ENCODE assay signal across 17 cellular contexts in the genomic region with DNA sequence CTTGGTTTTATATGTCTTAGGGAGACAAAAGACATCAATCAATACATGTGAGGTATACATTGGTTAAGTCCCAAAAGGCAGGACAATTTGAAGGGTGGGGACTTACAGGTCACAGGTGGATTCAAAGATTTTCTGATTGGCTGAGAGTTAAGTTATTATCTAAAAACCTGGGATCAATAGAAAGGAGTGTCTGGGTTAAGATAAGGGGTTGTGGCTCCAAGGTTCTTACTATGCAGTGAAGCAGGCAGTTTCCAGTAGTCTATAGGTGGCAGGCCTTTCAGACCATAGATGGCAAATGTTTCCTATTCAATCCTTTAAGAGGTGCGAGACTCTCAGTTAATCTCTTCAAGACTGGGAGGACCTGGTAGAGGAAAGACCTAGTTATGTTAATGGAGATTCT. TPM values are rescaled to one million over a fixed set of nuclear protein-coding genes. Genes with fewer than 3 reads are reported as not detected.
DNase-seq lines count a peak whose midpoint lies in the region; ATAC-seq, FAIRE-seq and TF ChIP-seq lines count a peak whose summit lies in the region.
"Had no signal": no experiment of that assay in that cellular context is flagged by ENCODE, and none has a peak within 500 bp of the region (broad histone marks: within the 10 kb centered on the region; RNA-seq: fewer than 3 reads in every experiment).

No MANE protein-coding gene starts in this region.

- H3K4me2 ChIP-seq in keratinocyte (ENCODE audit: control insufficient read depth, extremely low read depth, insufficient read depth, low read depth, low read length) = no peak overlapping the region

- TF ChIP-seq CTCF in keratinocyte (optimal IDR thresholded peaks at IDR 0.05 in 1 of 3, IDR thresholded peaks at IDR 0.05 in 1 of 3, conservative IDR thresholded peaks at IDR 0.05 in 1 of 3; ENCODE audit: extremely low read depth in 1 of 3, insufficient read depth in 2 of 3, low read length in 3 of 3) = no peak
- no peak for TF ChIP-seq CTCF in gastrocnemius medialis (IDR thresholded peaks at IDR 0.05 in 4 of 5, conservative IDR thresholded peaks at IDR 0.05 in 1 of 5)
- TF ChIP-seq CTCF in WERI-Rb-1 (IDR thresholded peaks at IDR 0.05; ENCODE audit: low read depth, low read length) = no peak

- H3K4me1 ChIP-seq in keratinocyte (ENCODE audit: control insufficient read depth, extremely low read depth, insufficient read depth, low read length) (peaks cover 4% of the 10 kb centered on the region), gastrocnemius medialis (peaks cover 36 to 37% of the 10 kb centered on the region in 2 donors)
- H3K4me1 ChIP-seq: BE2C had no signal

- H3K79me2 ChIP-seq in keratinocyte (ENCODE audit: control insufficient read depth, insufficient read depth, low read length) = no peaks in the 10 kb centered on the region

- H3K4me3 ChIP-seq in keratinocyte (ENCODE audit: control insufficient read depth in 2 of 3, extremely low read depth in 1 of 3, insufficient read depth in 2 of 3, low read depth in 1 of 3, low read length in 3 of 3) (no peak overlapping the region), gastrocnemius medialis (no peak overlapping the region), WERI-Rb-1 (ENCODE audit: low read depth, low read length) (no peak overlapping the region)
- H3K4me3 ChIP-seq: GM12878 had no signal

- in situ Hi-C loops in gastrocnemius medialis (cut with MboI; ENCODE audit: low sequenced_read_pairs in 4 of 4) = no loop called here

- H3K27ac ChIP-seq in keratinocyte (ENCODE audit: control insufficient read depth, insufficient read depth, low read length) (no peak overlapping the region), gastrocnemius medialis (peak overlapping the region; percentile 88 to 92 (median 89)), WERI-Rb-1 (no peak overlapping the region)
- H3K27ac ChIP-seq: C4-2B, HL-60 had no signal

- peaks cover 0 to 3% of the 10 kb centered on the region in 2 experiments for H3K36me3 ChIP-seq in keratinocyte (ENCODE audit: control insufficient read depth in 2 of 2, extremely low read depth in 1 of 2, insufficient read depth in 2 of 2, low read length in 2 of 2)
- H3K36me3 ChIP-seq in gastrocnemius medialis = peaks cover 0 to 10% of the 10 kb centered on the region in 2 donors
- H3K36me3 ChIP-seq in WERI-Rb-1 = no peaks in the 10 kb centered on the region
- H3K36me3 ChIP-seq: BE2C had no signal

- no peak overlapping the region for H3K9ac ChIP-seq in keratinocyte (ENCODE audit: control insufficient read depth, extremely low read depth, insufficient read depth, low read length)

- no peak for TF ChIP-seq POLR2A in gastrocnemius medialis (IDR thresholded peaks at IDR 0.05)

- no peaks in the 10 kb centered on the region for H3K9me1 ChIP-seq in keratinocyte (ENCODE audit: control insufficient read depth, extremely low read depth, insufficient read depth, low read length)

- H4K20me1 ChIP-seq in keratinocyte (ENCODE audit: control insufficient read depth, extremely low read depth, insufficient read depth, low read length) = no peaks in the 10 kb centered on the region

- H3K9me3 ChIP-seq in keratinocyte (ENCODE audit: control insufficient read depth, low read depth, low read length) = no peaks in the 10 kb centered on the region
- H3K9me3 ChIP-seq in gastrocnemius medialis = no peaks in the 10 kb centered on the region
- H3K9me3 ChIP-seq in WERI-Rb-1 (ENCODE audit: severe bottlenecking) = no peaks in the 10 kb centered on the region
- H3K9me3 ChIP-seq: BE2C had no signal

- intact Hi-C loops in gastrocnemius medialis (cut with DNase I; ENCODE audit: low total_unique reads) = no loop called here

- dilution Hi-C loops in keratinocyte (cut with MboI; ENCODE audit: extremely low pct_ligation_motif_present, low sequenced_read_pairs) = no loop called here

- H3K27me3 ChIP-seq in keratinocyte (ENCODE audit: control insufficient read depth, extremely low read depth, insufficient read depth, low read length) (no peaks in the 10 kb centered on the region), gastrocnemius medialis (no peaks in the 10 kb centered on the region), WERI-Rb-1 (ENCODE audit: insufficient read depth, low read depth, severe bottlenecking) (no peaks in the 10 kb centered on the region)
- H3K27me3 ChIP-seq: BE2C had no signal

- DNase-seq in OCI-M1 (lab: John Stamatoyannopoulos, UW) (peak; percentile 44), keratinocyte (ENCODE audit: low read depth, low spot score) (no peak), gastrocnemius medialis (no peak), RCC 7860 (ENCODE audit: low spot score) (no peak), NCI-H1048 (lab: John Stamatoyannopoulos, UW) (no peak), WERI-Rb-1 (no peak)
- DNase-seq in stimulated activated CD4-positive, alpha-beta T cell treated with anti-CD3 and anti-CD28 coated beads, Interleukin-2, amount 100 ng/mL, for 24 hours = no peak
- DNase-seq: BE2C; CD4-positive, alpha-beta memory T cell; DMS79; GOT3; H9 had no signal

- no peak overlapping the region for H2AFZ ChIP-seq in keratinocyte (ENCODE audit: control insufficient read depth, low read length)

- ATAC-seq in gastrocnemius medialis = no peak
- ATAC-seq: GM12878 had no signal

- FAIRE-seq in keratinocyte (lab: Jason Lieb, UNC) (peak; percentile 5), RCC 7860 (lab: Jason Lieb, UNC) (no peak)
- FAIRE-seq: A204.1, GM12878, GM18507 had no signal

RNA-seq across cellular contexts. Expression of a gene that starts 42.1 kb away (rescaled TPM):
- polyA plus RNA-seq in keratinocyte = 0.16 to 1.5 TPM (median 0.67 TPM) in 3 replicates
- 9.9 TPM for polyA plus RNA-seq in keratinocyte (2011; ENCODE audit: low read depth)
- 0.29 and 0.30 TPM in 2 replicates for polyA plus RNA-seq in keratinocyte (2011; cell fraction: cytosol; rRNA removed)
- polyA plus RNA-seq in keratinocyte (2011; cell fraction: nucleus; rRNA removed) = 2.4 and 4.4 TPM in 2 replicates
- polyA plus RNA-seq in keratinocyte (2012; ENCODE audit: low replicate concordance) = 0.37 and 4.1 TPM in 2 replicates
- 0.16 to 2.2 TPM (median 1.7 TPM) in 3 replicates for polyA minus RNA-seq in keratinocyte
- not detected for polyA minus RNA-seq in keratinocyte (2011; cell fraction: cytosol; rRNA and poly(A)+ RNA removed)
- 2.7 and 6.7 TPM in 2 replicates for polyA minus RNA-seq in keratinocyte (2011; cell fraction: nucleus; rRNA and poly(A)+ RNA removed)
- 1,000 to 10,000 TPM; 6,824 to 7,704 (median 7,108) TPM for total RNA-seq in gastrocnemius medialis

RNA-seq across cellular contexts. Expression of a gene that starts 51.9 kb away (rescaled TPM):
- polyA plus RNA-seq in keratinocyte = 18.8 to 25.5 TPM (median 21.5 TPM) in 3 replicates
- polyA plus RNA-seq in keratinocyte (2011; ENCODE audit: low read depth) = 135 TPM
- polyA plus RNA-seq in keratinocyte (2011; cell fraction: cytosol; rRNA removed) = 23.0 and 40.7 TPM in 2 replicates
- polyA plus RNA-seq in keratinocyte (2011; cell fraction: nucleus; rRNA removed) = 17.0 and 18.6 TPM in 2 replicates
- 25.9 and 58.0 TPM in 2 replicates for polyA plus RNA-seq in keratinocyte (2012; ENCODE audit: low replicate concordance)
- polyA minus RNA-seq in keratinocyte = 3.3 to 52.6 TPM (median 24.6 TPM) in 3 replicates
- 11.9 TPM for polyA minus RNA-seq in keratinocyte (2011; cell fraction: cytosol; rRNA and poly(A)+ RNA removed)
- polyA minus RNA-seq in keratinocyte (2011; cell fraction: nucleus; rRNA and poly(A)+ RNA removed) = 13.2 and 35.1 TPM in 2 replicates
- 10 to 100 TPM; 45.0 to 81.7 (median 60.6) TPM for total RNA-seq in gastrocnemius medialis

Comparison
In these comparisons a context has a peak if more than half of its experiments do, and no peak if none do; other contexts are left out.
1. H3K27ac ChIP-seq: peak in gastrocnemius medialis (4 of 4); none in keratinocyte (single experiment) and WERI-Rb-1 (single experiment).